ENCODE assay signal across 31 cellular contexts in genomic region chr2:220913384-220913783, GRCh38.
"Had no signal": no experiment of that assay in that cellular context is flagged by ENCODE, and none has a peak within 500 bp of the region (broad histone marks: within the 10 kb centered on the region; RNA-seq: fewer than 3 reads in every experiment).

No MANE protein-coding gene starts in this region.

- H3K4me1 Mint-ChIP-seq: activated CD4-positive, alpha-beta T cell treated with anti-CD3 and anti-CD28 coated beads for 36 hours; activated CD4-positive, alpha-beta T cell treated with anti-CD3 and anti-CD28 coated beads, Interleukin-2, amount 10 ng/mL, durations not matched to agents 7 days and 5 days; WTC11 had no signal

- H3K9me3 ChIP-seq: Peyer's patch, SJSA1, SK-N-SH had no signal

- ATAC-seq: activated CD4-positive, alpha-beta T cell treated with anti-CD3 and anti-CD28 coated beads for 36 hours; activated CD4-positive, CD25-positive, alpha-beta regulatory T cell treated with anti-CD3 and anti-CD28 coated beads, Interleukin-2, amount 50 U/mL, for 24 hours; activated CD8-positive, alpha-beta T cell treated with anti-CD3 and anti-CD28 coated beads, Interleukin-2, amount 10 ng/mL, durations not matched to agents 7 days and 5 days; activated naive CD4-positive, alpha-beta T cell treated with anti-CD3 and anti-CD28 coated beads, Interleukin-2, amount 50 U/mL, for 72 hours; PC-3; WTC11 had no signal

- H3K27ac ChIP-seq: KMS-11, Peyer's patch, SJSA1 had no signal

- H3K4me1 ChIP-seq: Peyer's patch, SJSA1 had no signal

- DNase-seq: activated CD4-positive, alpha-beta T cell treated with anti-CD3 and anti-CD28 coated beads for 36 hours; activated CD4-positive, alpha-beta T cell treated with anti-CD3 and anti-CD28 coated beads, Interleukin-2, amount 10 ng/mL, durations not matched to agents 7 days and 5 days; activated CD4-positive, alpha-beta T cell treated with anti-CD3 and anti-CD28 coated beads, Interleukin-2, amount 50 U/mL, for 48 hours; activated CD8-positive, alpha-beta T cell treated with anti-CD3 and anti-CD28 coated beads, Interleukin-2, amount 10 ng/mL, durations not matched to agents 7 days and 5 days; activated gamma-delta T cell treated with Interleukin-2 at 50 U/mL for 16 hours; activated naive CD4-positive, alpha-beta T cell treated with anti-CD3 and anti-CD28 coated beads for 36 hours; activated T-cell treated with anti-CD3 and anti-CD28 coated beads, Interleukin-2, amount 50 U/mL, for 24 hours; anterior cingulate cortex; NCI-H1105; NCI-H1417 treated with DMSO at 0.1 percent for 48 hours; NCI-H187 treated with DMSO at 0.1 percent for 48 hours; NCI-H2081; NCI-H226; NCI-H510A; NCI-H526; NCI-H748 treated with DMSO at 0.1 percent for 48 hours; NK-92 treated with Interleukin-12 subunit alpha and Interleukin-12 subunit beta, amount 100 ng/mL, for 24 hours; PC-3; Peyer's patch; RPMI8226; SHP77 treated with DMSO at 0.1 percent for 48 hours; SK-N-SH had no signal

- H3K4me3 ChIP-seq: Peyer's patch, SJSA1 had no signal

- H3K4me2 ChIP-seq: KMS-11, SK-N-SH had no signal

- H3K4me3 Mint-ChIP-seq: activated CD4-positive, alpha-beta T cell treated with anti-CD3 and anti-CD28 coated beads for 36 hours; activated CD4-positive, alpha-beta T cell treated with anti-CD3 and anti-CD28 coated beads, Interleukin-2, amount 10 ng/mL, durations not matched to agents 7 days and 5 days; activated CD8-positive, alpha-beta T cell treated with anti-CD3 and anti-CD28 coated beads, Interleukin-2, amount 10 ng/mL, durations not matched to agents 7 days and 5 days; activated naive CD4-positive, alpha-beta T cell treated with anti-CD3 and anti-CD28 coated beads for 36 hours; activated T-cell treated with anti-CD3 and anti-CD28 coated beads, Interleukin-2, amount 50 U/mL, for 24 hours; activated T-helper 1 cell treated with anti-CD3 and anti-CD28 coated beads, Interleukin-12 subunit alpha, Interleukin-12 subunit beta, Interleukin-2, Interleukin-4 antibody, amounts not matched to agents 30 ng/mL and 10 ng/mL and 1 ng/mL, durations not matched to agents 14 hours and 24 hours and 36 hours; T-helper 1 cell treated with Interleukin-12 subunit alpha and Interleukin-12 subunit beta and Interleukin-4 antibody, amounts not matched to agents 30 μg/mL and 1 μg/mL, for 36 hours; T-helper 2 cell treated with Interferon-gamma antibody and Interleukin-4, amounts not matched to agents 5 μg/mL and 100 μg/mL, for 36 hours; WTC11 had no signal

- H3K9ac ChIP-seq: KMS-11, SK-N-SH had no signal

- H3K9me2 ChIP-seq: SK-N-SH had no signal

- H3K27me3 Mint-ChIP-seq: activated CD4-positive, alpha-beta T cell treated with anti-CD3 and anti-CD28 coated beads for 36 hours; activated CD4-positive, alpha-beta T cell treated with anti-CD3 and anti-CD28 coated beads, Interleukin-2, amount 10 ng/mL, durations not matched to agents 7 days and 5 days; activated T-cell treated with anti-CD3 and anti-CD28 coated beads, Interleukin-2, amount 50 U/mL, for 24 hours had no signal

- H3K9me3 Mint-ChIP-seq: activated CD4-positive, alpha-beta T cell treated with anti-CD3 and anti-CD28 coated beads, Interleukin-2, amount 10 ng/mL, durations not matched to agents 7 days and 5 days; activated naive CD4-positive, alpha-beta T cell treated with anti-CD3 and anti-CD28 coated beads for 36 hours; activated naive CD4-positive, alpha-beta T cell treated with anti-CD3 and anti-CD28 coated beads, Interleukin-2, amount 50 U/mL, for 72 hours; activated T-cell treated with anti-CD3 and anti-CD28 coated beads, Interleukin-2, amount 50 U/mL, for 24 hours; activated T-helper 1 cell treated with anti-CD3 and anti-CD28 coated beads, Interleukin-12 subunit alpha, Interleukin-12 subunit beta, Interleukin-2, Interleukin-4 antibody, amounts not matched to agents 30 ng/mL and 10 ng/mL and 1 ng/mL, durations not matched to agents 14 hours and 24 hours and 36 hours; T-helper 1 cell treated with Interleukin-12 subunit alpha and Interleukin-12 subunit beta and Interleukin-4 antibody, amounts not matched to agents 30 μg/mL and 1 μg/mL, for 36 hours; T-helper 2 cell treated with Interferon-gamma antibody and Interleukin-4, amounts not matched to agents 5 μg/mL and 100 μg/mL, for 36 hours had no signal

- H3K36me3 ChIP-seq: Peyer's patch, SJSA1 had no signal

- H3K27ac Mint-ChIP-seq: activated CD4-positive, alpha-beta T cell treated with anti-CD3 and anti-CD28 coated beads for 36 hours; activated CD4-positive, alpha-beta T cell treated with anti-CD3 and anti-CD28 coated beads, Interleukin-2, amount 10 ng/mL, durations not matched to agents 7 days and 5 days; activated CD8-positive, alpha-beta T cell treated with anti-CD3 and anti-CD28 coated beads, Interleukin-2, amount 10 ng/mL, durations not matched to agents 7 days and 5 days; activated naive CD4-positive, alpha-beta T cell treated with anti-CD3 and anti-CD28 coated beads for 36 hours; activated naive CD4-positive, alpha-beta T cell treated with anti-CD3 and anti-CD28 coated beads, Interleukin-2, amount 50 U/mL, for 72 hours; activated T-cell treated with anti-CD3 and anti-CD28 coated beads, Interleukin-2, amount 50 U/mL, for 24 hours; activated T-helper 1 cell treated with anti-CD3 and anti-CD28 coated beads, Interleukin-12 subunit alpha, Interleukin-12 subunit beta, Interleukin-2, Interleukin-4 antibody, amounts not matched to agents 30 ng/mL and 10 ng/mL and 1 ng/mL, durations not matched to agents 14 hours and 24 hours and 36 hours; T-helper 1 cell treated with Interleukin-12 subunit alpha and Interleukin-12 subunit beta and Interleukin-4 antibody, amounts not matched to agents 30 μg/mL and 1 μg/mL, for 36 hours; T-helper 2 cell treated with Interferon-gamma antibody and Interleukin-4, amounts not matched to agents 5 μg/mL and 100 μg/mL, for 36 hours; WTC11 had no signal

- FAIRE-seq: TTC549 had no signal

- H3K36me3 Mint-ChIP-seq: activated naive CD4-positive, alpha-beta T cell treated with anti-CD3 and anti-CD28 coated beads, Interleukin-2, amount 50 U/mL, for 72 hours; WTC11 had no signal

- H3K27me3 ChIP-seq: Peyer's patch, SJSA1 had no signal
